ENCODE assay signal across 25 cellular contexts in genomic region chr3:61832375-61833229, GRCh38.
DNase-seq lines count a peak whose midpoint lies in the region; ATAC-seq and TF ChIP-seq lines count a peak whose summit lies in the region.
"Had no signal": no experiment of that assay in that cellular context is flagged by ENCODE, and none has a peak within 500 bp of the region (broad histone marks: within the 10 kb centered on the region; RNA-seq: fewer than 3 reads in every experiment).

No MANE protein-coding gene starts in this region.

- no peak for ATAC-seq in GM19397 (IDR thresholded peaks at IDR 0.05; ENCODE audit: unreplicated experiment)
- no peak for ATAC-seq in gastroesophageal sphincter
- ATAC-seq: HepG2, K562, PC-3, Right ventricle myocardium inferior, T-cell had no signal

- H2AFZ ChIP-seq in SK-N-SH (ENCODE audit: low read depth), result no peak overlapping the region

- H3K4me1 Mint-ChIP-seq in activated naive CD4-positive, alpha-beta T cell treated with anti-CD3 and anti-CD28 coated beads for 36 hours (ENCODE audit: low read depth), result no peaks in the 10 kb centered on the region
- H3K4me1 Mint-ChIP-seq: CD4-positive, alpha-beta memory T cell; T-cell had no signal

- no peak overlapping the region for H3K27ac Mint-ChIP-seq in activated naive CD4-positive, alpha-beta T cell treated with anti-CD3 and anti-CD28 coated beads for 36 hours
- H3K27ac Mint-ChIP-seq: CD4-positive, alpha-beta memory T cell; T-cell had no signal

- TF ChIP-seq RAD21 in SK-N-SH (IDR thresholded peaks at IDR 0.05; ENCODE audit: low read length), result no peak

- H3K9ac ChIP-seq in SK-N-SH, result no peak overlapping the region

- peaks cover 10% of the 10 kb centered on the region for H3K79me2 ChIP-seq in SK-N-SH (ENCODE audit: insufficient read depth)

- H3K4me1 ChIP-seq in SK-N-SH (ENCODE audit: control insufficient read depth in 1 of 2, insufficient read depth in 2 of 2, low read depth in 1 of 2, low read length in 1 of 2), result no peaks in the 10 kb centered on the region; a peak in 1 of 4 replicates
- peaks cover 0 to 21% (median 6%) of the 10 kb centered on the region in 3 donors for H3K4me1 ChIP-seq in gastroesophageal sphincter
- H3K4me1 ChIP-seq: SJCRH30 had no signal

- intact Hi-C loops in activated naive CD4-positive, alpha-beta T cell treated with anti-CD3 and anti-CD28 coated beads for 36 hours (cut with micrococcal nuclease), result no loop called here

- no peak for TF ChIP-seq POLR2A in gastroesophageal sphincter (IDR thresholded peaks at IDR 0.05)

- H3K9me3 ChIP-seq in SK-N-SH, result no peaks in the 10 kb centered on the region
- H3K9me3 ChIP-seq in gastroesophageal sphincter, result no peaks in the 10 kb centered on the region
- H3K9me3 ChIP-seq: MG63, SJCRH30 had no signal

- no peaks in the 10 kb centered on the region for H3K36me3 Mint-ChIP-seq in activated naive CD4-positive, alpha-beta T cell treated with anti-CD3 and anti-CD28 coated beads for 36 hours (ENCODE audit: low read depth)
- H3K36me3 Mint-ChIP-seq: CD4-positive, alpha-beta memory T cell; T-cell had no signal

- 74% methylated on average over 6 of the region's 6 CpGs for WGBS in SK-N-SH (ENCODE audit: low lambda C conversion rate)
- WGBS in gastroesophageal sphincter (ENCODE audit: low coverage in 1 of 2), 2 donors, result 86% methylated on average over 5 to 6 of the region's 6 CpGs

- peaks cover 5% of the 10 kb centered on the region for H3F3A ChIP-seq in SK-N-SH (replicated peaks; ENCODE audit: insufficient read depth)

- H3K27ac ChIP-seq in SK-N-SH (ENCODE audit: low read depth in 2 of 2, low read length in 1 of 2) (no peak overlapping the region), gastroesophageal sphincter (no peak overlapping the region)
- H3K27ac ChIP-seq: SJCRH30 had no signal

- POLR2A ChIA-PET in HEK293T (lab: Yijun Ruan, JAX) (no interaction called here), SK-N-SH (lab: Yijun Ruan, JAX) (no interaction called here)

- H3K4me3 ChIP-seq in SK-N-SH (ENCODE audit: low read depth in 2 of 2, low read length in 1 of 2) (no peak overlapping the region), gastroesophageal sphincter (no peak overlapping the region)
- H3K4me3 ChIP-seq: K562, MG63, SJCRH30 had no signal

- H3K4me2 ChIP-seq in SK-N-SH, result no peak overlapping the region

- H3K9me3 Mint-ChIP-seq in activated naive CD4-positive, alpha-beta T cell treated with anti-CD3 and anti-CD28 coated beads for 36 hours, result no peaks in the 10 kb centered on the region
- H3K9me3 Mint-ChIP-seq: T-cell had no signal

- peaks cover 6% of the 10 kb centered on the region for H3K27me3 Mint-ChIP-seq in activated naive CD4-positive, alpha-beta T cell treated with anti-CD3 and anti-CD28 coated beads for 36 hours (ENCODE audit: low read depth)
- H3K27me3 Mint-ChIP-seq: CD4-positive, alpha-beta memory T cell; T-cell had no signal

- CTCF ChIA-PET in HEK293T (lab: Yijun Ruan, JAX) (no interaction called here), SK-N-SH (lab: Yijun Ruan, JAX) (interaction anchor here (1.4 kb wide), 1 partner anchor 25 kb away, joined by 6 read pairs; no protein-coding TSS in a partner anchor)
- CTCF ChIA-PET in activated naive CD4-positive, alpha-beta T cell treated with anti-CD3 and anti-CD28 coated beads for 36 hours (lab: Charles Lee), result no interaction called here

- peaks cover 16% of the 10 kb centered on the region; the same call in 1 of the 2 replicates for H4K20me1 ChIP-seq in SK-N-SH (ENCODE audit: insufficient read depth)

- TF ChIP-seq CTCF in SK-N-SH (IDR thresholded peaks at IDR 0.05), result no peak
- TF ChIP-seq CTCF in gastroesophageal sphincter (IDR thresholded peaks at IDR 0.05), result no peak

- H3K27me3 ChIP-seq in SK-N-SH (ENCODE audit: insufficient read depth) (no peaks in the 10 kb centered on the region), gastroesophageal sphincter (no peaks in the 10 kb centered on the region)
- H3K27me3 ChIP-seq: MG63, SJCRH30 had no signal

- no peak overlapping the region for H3K4me3 Mint-ChIP-seq in activated naive CD4-positive, alpha-beta T cell treated with anti-CD3 and anti-CD28 coated beads for 36 hours
- H3K4me3 Mint-ChIP-seq: CD4-positive, alpha-beta memory T cell; T-cell had no signal

- no peak for TF ChIP-seq EP300 in SK-N-SH (IDR thresholded peaks at IDR 0.05; ENCODE audit: borderline replicate concordance in 1 of 2, low read depth in 1 of 2, low read length in 1 of 2)
- TF ChIP-seq EP300 in gastroesophageal sphincter (IDR thresholded peaks at IDR 0.05), result no peak

- no peaks in the 10 kb centered on the region for H3K36me3 ChIP-seq in SK-N-SH (replicated peaks in 1 of 2; ENCODE audit: control insufficient read depth in 1 of 2, insufficient read depth in 2 of 2, low read length in 1 of 2)
- no peaks in the 10 kb centered on the region for H3K36me3 ChIP-seq in gastroesophageal sphincter
- H3K36me3 ChIP-seq: MG63, SJCRH30 had no signal

- H3K9me2 ChIP-seq in SK-N-SH, result no peaks in the 10 kb centered on the region

- DNase-seq in HEK293T (ENCODE audit: extremely low spot score) (no peak), SK-N-SH (no peak), fibroblast of peridontal ligament (ENCODE audit: extremely low read depth) (peak; percentile 52)
- no peak for DNase-seq in activated CD8-positive, alpha-beta memory T cell treated with anti-CD3 and anti-CD28 coated beads for 24 hours
- DNase-seq in activated naive CD4-positive, alpha-beta T cell treated with anti-CD3 and anti-CD28 coated beads for 36 hours, result no peak
- DNase-seq: C1 segment of cervical spinal cord; CD4-positive, alpha-beta memory T cell; COR-L47; H7; Kasumi-1; MG63; NCI-H1105 treated with DMSO at 0.1 percent for 48 hours; NCI-H146; NCI-H1930; NCI-H2107; NCI-H524; NCI-H774; PC-3; SJCRH30; T-cell had no signal

TF ChIP-seq in HEK293T, 16 proteins besides CTCF, POLR2A, EP300 and RAD21:
- TF ChIP-seq L3MBTL2 (conservative IDR thresholded peaks at IDR 0.05), result no peak
- no peak for TF ChIP-seq CTBP1 (IDR thresholded peaks at IDR 0.05; ENCODE audit: borderline replicate concordance)
- no peak for TF ChIP-seq SP1 (IDR thresholded peaks at IDR 0.05)
- TF ChIP-seq PKNOX1 (IDR thresholded peaks at IDR 0.05), result 0 out of 2 replicates have a peak, but pooled peaks have one; percentile 7
- TF ChIP-seq LEF1 (IDR thresholded peaks at IDR 0.05; ENCODE audit: borderline replicate concordance), result no peak
- no peak for TF ChIP-seq NFRKB (IDR thresholded peaks at IDR 0.05)

TF ChIP-seq in SK-N-SH, 30 proteins besides CTCF, POLR2A, EP300 and RAD21:
- TF ChIP-seq PBX3 (IDR thresholded peaks at IDR 0.05) (0 out of 2 replicates have a peak, but pooled peaks have one; percentile 5), FOXM1 (IDR thresholded peaks at IDR 0.05; ENCODE audit: low read depth) (no peak), FOSL2 (IDR thresholded peaks at IDR 0.05; ENCODE audit: borderline replicate concordance, low read depth) (0 out of 2 replicates have a peak, but pooled peaks have one; percentile 10), JUND (IDR thresholded peaks at IDR 0.05) (peak; percentile 48), YY1 (IDR thresholded peaks at IDR 0.05; ENCODE audit: low read depth) (no peak)
